In the genomic region with DNA sequence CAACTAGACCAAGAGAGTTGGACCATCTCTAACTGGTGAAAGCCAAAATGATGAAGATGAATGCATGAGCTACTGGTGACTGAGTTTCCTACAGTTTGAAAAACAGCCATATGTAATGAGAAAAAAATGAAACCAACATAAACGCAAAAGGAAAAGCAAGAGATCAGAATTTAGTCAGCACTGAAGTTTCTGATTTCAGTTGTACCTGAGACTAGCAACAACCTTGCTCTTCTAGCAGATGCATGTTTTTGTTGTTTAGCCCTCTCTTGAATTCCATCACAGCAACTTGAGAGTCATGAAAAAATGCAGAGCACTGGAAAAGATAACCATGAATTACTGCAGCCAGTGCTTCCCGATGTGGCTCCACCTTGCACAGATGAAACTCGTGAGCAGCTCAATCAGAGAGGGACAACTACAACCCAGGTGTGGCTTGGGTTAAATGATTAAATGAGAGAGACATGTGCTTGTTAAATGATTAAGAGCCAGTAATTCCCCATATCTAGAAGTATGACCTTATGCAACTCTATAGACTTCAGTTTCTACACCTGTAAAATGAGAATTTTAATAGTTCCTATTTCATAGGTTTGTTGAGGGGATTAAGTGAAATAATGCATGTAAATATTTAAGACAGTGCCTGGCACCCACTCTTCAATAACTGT, we compare ENCODE assay signal across 1 cellular context.
TF ChIP-seq lines count a peak whose summit lies in the region.

No MANE protein-coding gene starts in this region.

TF ChIP-seq in GM12878, 131 proteins besides CTCF, POLR2A, EP300 and RAD21 (continued from another document):
- TF ChIP-seq, protein P1, sequence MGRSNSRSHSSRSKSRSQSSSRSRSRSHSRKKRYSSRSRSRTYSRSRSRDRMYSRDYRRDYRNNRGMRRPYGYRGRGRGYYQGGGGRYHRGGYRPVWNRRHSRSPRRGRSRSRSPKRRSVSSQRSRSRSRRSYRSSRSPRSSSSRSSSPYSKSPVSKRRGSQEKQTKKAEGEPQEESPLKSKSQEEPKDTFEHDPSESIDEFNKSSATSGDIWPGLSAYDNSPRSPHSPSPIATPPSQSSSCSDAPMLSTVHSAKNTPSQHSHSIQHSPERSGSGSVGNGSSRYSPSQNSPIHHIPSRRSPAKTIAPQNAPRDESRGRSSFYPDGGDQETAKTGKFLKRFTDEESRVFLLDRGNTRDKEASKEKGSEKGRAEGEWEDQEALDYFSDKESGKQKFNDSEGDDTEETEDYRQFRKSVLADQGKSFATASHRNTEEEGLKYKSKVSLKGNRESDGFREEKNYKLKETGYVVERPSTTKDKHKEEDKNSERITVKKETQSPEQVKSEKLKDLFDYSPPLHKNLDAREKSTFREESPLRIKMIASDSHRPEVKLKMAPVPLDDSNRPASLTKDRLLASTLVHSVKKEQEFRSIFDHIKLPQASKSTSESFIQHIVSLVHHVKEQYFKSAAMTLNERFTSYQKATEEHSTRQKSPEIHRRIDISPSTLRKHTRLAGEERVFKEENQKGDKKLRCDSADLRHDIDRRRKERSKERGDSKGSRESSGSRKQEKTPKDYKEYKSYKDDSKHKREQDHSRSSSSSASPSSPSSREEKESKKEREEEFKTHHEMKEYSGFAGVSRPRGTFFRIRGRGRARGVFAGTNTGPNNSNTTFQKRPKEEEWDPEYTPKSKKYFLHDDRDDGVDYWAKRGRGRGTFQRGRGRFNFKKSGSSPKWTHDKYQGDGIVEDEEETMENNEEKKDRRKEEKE (IDR thresholded peaks at IDR 0.05): no peak
- TF ChIP-seq POLR2AphosphoS2 (IDR thresholded peaks at IDR 0.05; ENCODE audit: low read depth, low read length) (no peak), DPF2 (IDR thresholded peaks at IDR 0.05) (no peak), MXI1 (IDR thresholded peaks at IDR 0.05; ENCODE audit: low read depth, low read length) (no peak), FOXM1 (IDR thresholded peaks at IDR 0.05; ENCODE audit: low read depth, low read length) (no peak), RBBP5 (conservative IDR thresholded peaks at IDR 0.05) (no peak), ETV6 (conservative IDR thresholded peaks at IDR 0.05 in 1 of 2, IDR thresholded peaks at IDR 0.05 in 1 of 2; ENCODE audit: borderline replicate concordance in 1 of 2, low read depth in 1 of 2) (no peak), STAT3 (IDR thresholded peaks at IDR 0.05; ENCODE audit: low read depth, low read length) (no peak), MYC (IDR thresholded peaks at IDR 0.05; ENCODE audit: insufficient read depth, insufficient read length, insufficient replicate concordance, low read length, severe bottlenecking) (no peak), ZNF207 (IDR thresholded peaks at IDR 0.05; ENCODE audit: borderline replicate concordance) (no peak)
- TF ChIP-seq, protein P2, sequence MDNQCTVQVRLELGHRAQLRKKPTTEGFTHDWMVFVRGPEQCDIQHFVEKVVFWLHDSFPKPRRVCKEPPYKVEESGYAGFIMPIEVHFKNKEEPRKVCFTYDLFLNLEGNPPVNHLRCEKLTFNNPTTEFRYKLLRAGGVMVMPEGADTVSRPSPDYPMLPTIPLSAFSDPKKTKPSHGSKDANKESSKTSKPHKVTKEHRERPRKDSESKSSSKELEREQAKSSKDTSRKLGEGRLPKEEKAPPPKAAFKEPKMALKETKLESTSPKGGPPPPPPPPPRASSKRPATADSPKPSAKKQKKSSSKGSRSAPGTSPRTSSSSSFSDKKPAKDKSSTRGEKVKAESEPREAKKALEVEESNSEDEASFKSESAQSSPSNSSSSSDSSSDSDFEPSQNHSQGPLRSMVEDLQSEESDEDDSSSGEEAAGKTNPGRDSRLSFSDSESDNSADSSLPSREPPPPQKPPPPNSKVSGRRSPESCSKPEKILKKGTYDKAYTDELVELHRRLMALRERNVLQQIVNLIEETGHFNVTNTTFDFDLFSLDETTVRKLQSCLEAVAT (IDR thresholded peaks at IDR 0.05): no peak
